Comparison of ENCODE assay signal across 16 cellular contexts in genomic region chr6:3986241-3986640, GRCh38.
DNase-seq lines count a peak whose midpoint lies in the region; ATAC-seq and TF ChIP-seq lines count a peak whose summit lies in the region.
"Had no signal": no experiment of that assay in that cellular context is flagged by ENCODE, and none has a peak within 500 bp of the region (broad histone marks: within the 10 kb centered on the region; RNA-seq: fewer than 3 reads in every experiment).

No MANE protein-coding gene starts in this region.

- CTCF ChIA-PET in activated CD4-positive, alpha-beta T cell treated with anti-CD3 and anti-CD28 coated beads for 36 hours (lab: Charles Lee) = interaction anchor here (0.7 to 1.9 kb wide), 10 partner anchors 9 to 275 kb away, joined by 3 to 10 read pairs (median 4); no protein-coding TSS in a partner anchor

- no peak for TF ChIP-seq CTCF in HFFc6 (IDR thresholded peaks at IDR 0.05)
- TF ChIP-seq CTCF in endothelial cell (IDR thresholded peaks at IDR 0.05; ENCODE audit: unreplicated experiment) = no peak
- TF ChIP-seq CTCF in osteocyte (IDR thresholded peaks at IDR 0.05) = no peak

- ATAC-seq in T-helper 17 cell (no peak), GM19397 (IDR thresholded peaks at IDR 0.05; ENCODE audit: unreplicated experiment) (no peak)
- no peak for ATAC-seq in activated CD4-positive, alpha-beta T cell treated with anti-CD3 and anti-CD28 coated beads for 36 hours
- ATAC-seq: CD8-positive, alpha-beta T cell had no signal

- POLR2A ChIA-PET in activated CD4-positive, alpha-beta T cell treated with anti-CD3 and anti-CD28 coated beads for 36 hours (lab: Charles Lee) = no interaction called here

- 0 out of 2 replicates have a peak overlapping the region, but pooled peaks have one; percentile 38 for H3K27ac Mint-ChIP-seq in HFFc6
- H3K27ac Mint-ChIP-seq in T-helper 17 cell = peak overlapping the region; percentile 60
- peak overlapping the region; percentile 37 for H3K27ac Mint-ChIP-seq in endothelial cell (ENCODE audit: unreplicated experiment)
- peak overlapping the region; percentile 80 for H3K27ac Mint-ChIP-seq in osteocyte (ENCODE audit: unreplicated experiment)
- no peak overlapping the region for H3K27ac Mint-ChIP-seq in activated CD4-positive, alpha-beta T cell treated with anti-CD3 and anti-CD28 coated beads for 36 hours
- H3K27ac Mint-ChIP-seq: CD8-positive, alpha-beta T cell had no signal

- DNase-seq in HFFc6 (no peak), T-helper 17 cell (no peak), endothelial cell (ENCODE audit: low spot score) (no peak), osteocyte (ENCODE audit: extremely low spot score, unreplicated experiment) (no peak), Kasumi-1 (lab: John Stamatoyannopoulos, UW) (no peak)
- DNase-seq in activated CD4-positive, alpha-beta T cell treated with anti-CD3 and anti-CD28 coated beads for 36 hours = no peak
- DNase-seq: BE2C; CD8-positive, alpha-beta T cell; COR-L47; DND-41; GDM1; GM23248; H9; KG1 had no signal

- no peaks in the 10 kb centered on the region for H3K9me3 Mint-ChIP-seq in HFFc6
- H3K9me3 Mint-ChIP-seq in endothelial cell (ENCODE audit: unreplicated experiment) = no peaks in the 10 kb centered on the region
- no peaks in the 10 kb centered on the region for H3K9me3 Mint-ChIP-seq in osteocyte (ENCODE audit: unreplicated experiment)
- peaks cover 3% of the 10 kb centered on the region for H3K9me3 Mint-ChIP-seq in activated CD4-positive, alpha-beta T cell treated with anti-CD3 and anti-CD28 coated beads for 36 hours (ENCODE audit: low read depth)

- H3K27me3 Mint-ChIP-seq in HFFc6 (ENCODE audit: insufficient read depth) (no peaks in the 10 kb centered on the region), T-helper 17 cell (no peaks in the 10 kb centered on the region), endothelial cell (ENCODE audit: unreplicated experiment) (peaks cover 5% of the 10 kb centered on the region), osteocyte (ENCODE audit: unreplicated experiment) (no peaks in the 10 kb centered on the region)
- H3K27me3 Mint-ChIP-seq in activated CD4-positive, alpha-beta T cell treated with anti-CD3 and anti-CD28 coated beads for 36 hours = no peaks in the 10 kb centered on the region

- peaks cover 3% of the 10 kb centered on the region for H3K9me3 ChIP-seq in T-helper 17 cell (ENCODE audit: control insufficient read depth, low read length, poor library complexity, severe bottlenecking)
- H3K9me3 ChIP-seq: A549, BE2C had no signal

- no peak overlapping the region for H3K4me3 Mint-ChIP-seq in HFFc6
- no peak overlapping the region for H3K4me3 Mint-ChIP-seq in T-helper 17 cell
- no peak overlapping the region for H3K4me3 Mint-ChIP-seq in endothelial cell (ENCODE audit: unreplicated experiment)
- no peak overlapping the region for H3K4me3 Mint-ChIP-seq in osteocyte (ENCODE audit: unreplicated experiment)
- no peak overlapping the region for H3K4me3 Mint-ChIP-seq in activated CD4-positive, alpha-beta T cell treated with anti-CD3 and anti-CD28 coated beads for 36 hours
- H3K4me3 Mint-ChIP-seq: CD8-positive, alpha-beta T cell had no signal

- intact Hi-C loops in activated CD4-positive, alpha-beta T cell treated with anti-CD3 and anti-CD28 coated beads for 36 hours (cut with DNase I, micrococcal nuclease) = no loop called here

- H3K4me1 Mint-ChIP-seq in HFFc6 (ENCODE audit: low read depth) (peaks cover 27% of the 10 kb centered on the region), T-helper 17 cell (peaks cover 31% of the 10 kb centered on the region), endothelial cell (ENCODE audit: unreplicated experiment) (peaks cover 38% of the 10 kb centered on the region), osteocyte (ENCODE audit: unreplicated experiment) (peaks cover 28% of the 10 kb centered on the region)
- peaks cover 10% of the 10 kb centered on the region for H3K4me1 Mint-ChIP-seq in activated CD4-positive, alpha-beta T cell treated with anti-CD3 and anti-CD28 coated beads for 36 hours

- H3K36me3 Mint-ChIP-seq in HFFc6 (ENCODE audit: low read depth) = peaks cover 10% of the 10 kb centered on the region; the same call in 1 of the 2 replicates
- peaks cover 7% of the 10 kb centered on the region for H3K36me3 Mint-ChIP-seq in T-helper 17 cell (ENCODE audit: low read depth)
- H3K36me3 Mint-ChIP-seq in endothelial cell (ENCODE audit: low read depth, unreplicated experiment) = no peaks in the 10 kb centered on the region
- H3K36me3 Mint-ChIP-seq in osteocyte (ENCODE audit: unreplicated experiment) = peaks cover 7% of the 10 kb centered on the region
- peaks cover 4% of the 10 kb centered on the region for H3K36me3 Mint-ChIP-seq in activated CD4-positive, alpha-beta T cell treated with anti-CD3 and anti-CD28 coated beads for 36 hours (ENCODE audit: low read depth)
